17 cellular contexts compared by ENCODE assay signal in genomic region chr14:61219673-61220072, GRCh38.
DNase-seq lines count a peak whose midpoint lies in the region; ATAC-seq and TF ChIP-seq lines count a peak whose summit lies in the region.
"Had no signal": no experiment of that assay in that cellular context is flagged by ENCODE, and none has a peak within 500 bp of the region (broad histone marks: within the 10 kb centered on the region; RNA-seq: fewer than 3 reads in every experiment).

No MANE protein-coding gene starts in this region.

- peaks cover 2% of the 10 kb centered on the region for H3K4me1 Mint-ChIP-seq in activated CD4-positive, alpha-beta T cell treated with anti-CD3 and anti-CD28 coated beads for 36 hours

- peak; percentile 55 for ATAC-seq in activated CD4-positive, alpha-beta T cell treated with anti-CD3 and anti-CD28 coated beads for 36 hours
- ATAC-seq in HG03571 (IDR thresholded peaks at IDR 0.05; ENCODE audit: unreplicated experiment), result no peak

- H3K27ac Mint-ChIP-seq in activated CD4-positive, alpha-beta T cell treated with anti-CD3 and anti-CD28 coated beads for 36 hours, result no peak overlapping the region
- H3K27ac Mint-ChIP-seq: CD14-positive monocyte, H9 had no signal

- in situ Hi-C loops in brain microvascular endothelial cell (cut with HindIII; ENCODE audit: low pct_ligation_motif_present, low sequenced_read_pairs), result no loop called here

- TF ChIP-seq CTCF in brain microvascular endothelial cell (IDR thresholded peaks at IDR 0.05; ENCODE audit: low read depth, low read length, missing control alignments) (no peak), fibroblast of mammary gland (conservative IDR thresholded peaks at IDR 0.05; ENCODE audit: control insufficient read depth, insufficient read depth, low read depth, low read length) (no peak), vagina (IDR thresholded peaks at IDR 0.05) (no peak)

- intact Hi-C loops in activated CD4-positive, alpha-beta T cell treated with anti-CD3 and anti-CD28 coated beads for 36 hours (cut with DNase I, micrococcal nuclease), result no loop called here
- intact Hi-C loops in vagina (cut with DNase I), result no loop called here

- no peaks in the 10 kb centered on the region for H3K9me3 Mint-ChIP-seq in activated CD4-positive, alpha-beta T cell treated with anti-CD3 and anti-CD28 coated beads for 36 hours (ENCODE audit: low read depth)
- H3K9me3 Mint-ChIP-seq: CD14-positive monocyte, H9 had no signal

- H3K27me3 Mint-ChIP-seq in activated CD4-positive, alpha-beta T cell treated with anti-CD3 and anti-CD28 coated beads for 36 hours, result peaks cover 38% of the 10 kb centered on the region

- POLR2A ChIA-PET in activated CD4-positive, alpha-beta T cell treated with anti-CD3 and anti-CD28 coated beads for 36 hours (lab: Charles Lee), result interaction anchor here (1.2 kb wide), 1 partner anchor 42 kb away, joined by 3 read pairs; no protein-coding TSS in a partner anchor

- H3K4me3 ChIP-seq in brain microvascular endothelial cell (ENCODE audit: low read depth, low read length) (no peak overlapping the region), fibroblast of mammary gland (ENCODE audit: control insufficient read depth, low read depth, low read length) (no peak overlapping the region), vagina (no peak overlapping the region)
- H3K4me3 ChIP-seq: SJSA1 had no signal

- no peak overlapping the region for H3K4me3 Mint-ChIP-seq in activated CD4-positive, alpha-beta T cell treated with anti-CD3 and anti-CD28 coated beads for 36 hours
- H3K4me3 Mint-ChIP-seq: CD14-positive monocyte, H9 had no signal

- TF ChIP-seq POLR2A in vagina (IDR thresholded peaks at IDR 0.05), result no peak

- no peaks in the 10 kb centered on the region for H3K27me3 ChIP-seq in brain microvascular endothelial cell (replicated peaks)
- no peaks in the 10 kb centered on the region for H3K27me3 ChIP-seq in vagina
- H3K27me3 ChIP-seq: SJSA1 had no signal

- H3K4me1 ChIP-seq in vagina, result peaks cover 28% of the 10 kb centered on the region

- CTCF ChIA-PET in activated CD4-positive, alpha-beta T cell treated with anti-CD3 and anti-CD28 coated beads for 36 hours (lab: Charles Lee), result interaction anchor here (1.4 to 2.1 kb wide), 2 partner anchors 20 to 48 kb away, joined by 3 to 5 read pairs; no protein-coding TSS in a partner anchor

- H3K36me3 ChIP-seq in brain microvascular endothelial cell (replicated peaks), result no peaks in the 10 kb centered on the region
- no peaks in the 10 kb centered on the region for H3K36me3 ChIP-seq in vagina
- H3K36me3 ChIP-seq: SJSA1 had no signal

- H3K27ac ChIP-seq in brain microvascular endothelial cell (no peak overlapping the region), vagina (no peak overlapping the region)
- H3K27ac ChIP-seq: 22Rv1, SJSA1 had no signal

- DNase-seq in activated CD4-positive, alpha-beta T cell treated with anti-CD3 and anti-CD28 coated beads for 36 hours, result no peak
- no peak for DNase-seq in activated CD4-positive, alpha-beta T cell treated with anti-CD3 and anti-CD28 coated beads for 1 hour
- DNase-seq in brain microvascular endothelial cell (peak; percentile 9), fibroblast of mammary gland (ENCODE audit: low read depth) (peak; percentile 61), vagina (ENCODE audit: extremely low spot score in 2 of 2) (no peak), medulla oblongata (ENCODE audit: extremely low spot score) (no peak)
- DNase-seq in stimulated activated naive CD4-positive, alpha-beta T cell treated with Interleukin-2 at 50 U/mL for 16 hours (lab: John Stamatoyannopoulos, UW), result no peak
- DNase-seq: COR-L47, DMS153, H9, NCI-H1436 treated with DMSO at 0.1 percent for 48 hours, NCI-H2081 treated with DMSO at 0.1 percent for 48 hours, NCI-H526 had no signal

- no peaks in the 10 kb centered on the region for H3K9me3 ChIP-seq in vagina
- H3K9me3 ChIP-seq: SJSA1 had no signal

- H3K36me3 Mint-ChIP-seq in activated CD4-positive, alpha-beta T cell treated with anti-CD3 and anti-CD28 coated beads for 36 hours (ENCODE audit: low read depth), result no peaks in the 10 kb centered on the region
- H3K36me3 Mint-ChIP-seq: CD14-positive monocyte had no signal

Comparison
In these comparisons a context has a peak if more than half of its experiments do, and no peak if none do; other contexts are left out.
1. DNase-seq: peak in brain microvascular endothelial cell (single experiment) and fibroblast of mammary gland (single experiment); none in activated CD4-positive, alpha-beta T cell treated with anti-CD3 and anti-CD28 coated beads for 36 hours (single experiment), activated CD4-positive, alpha-beta T cell treated with anti-CD3 and anti-CD28 coated beads for 1 hour (single experiment), stimulated activated naive CD4-positive, alpha-beta T cell treated with Interleukin-2 at 50 U/mL for 16 hours (single experiment), vagina (0 of 2) and medulla oblongata (single experiment).